Comparison of ENCODE assay signal across 8 cellular contexts in the genomic region with DNA sequence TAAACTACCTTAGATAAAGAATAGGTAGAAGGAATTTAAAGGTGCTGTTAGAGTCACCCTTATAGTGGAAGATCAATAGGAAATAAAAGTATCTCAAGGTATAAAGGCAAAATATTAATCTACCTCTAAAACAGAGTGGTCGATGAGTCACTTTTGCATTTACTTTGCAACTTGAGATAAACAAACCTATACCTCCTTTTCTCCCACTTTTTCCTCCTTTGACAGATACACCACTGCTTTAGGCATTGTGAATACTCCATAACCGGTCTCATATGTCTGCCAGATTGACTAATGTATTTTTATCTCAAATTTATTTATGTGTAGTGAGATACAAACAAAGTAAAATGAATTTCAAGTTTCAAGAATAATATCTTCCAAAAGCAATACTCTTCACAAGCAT.
"Had no signal": no experiment of that assay in that cellular context is flagged by ENCODE, and none has a peak within 500 bp of the region (broad histone marks: within the 10 kb centered on the region; RNA-seq: fewer than 3 reads in every experiment).

No MANE protein-coding gene starts in this region.

- ATAC-seq: GM23338, HCT116, HepG2 had no signal

- H2AFZ ChIP-seq: GM23338 had no signal

- H3K27ac ChIP-seq: HL-60 had no signal

- H3K4me3 ChIP-seq: GM23338, HAP-1 had no signal

- H3K9me3 ChIP-seq: HAP-1 had no signal

- H3K36me3 ChIP-seq: HAP-1 had no signal

- H3K4me2 ChIP-seq: GM23338 had no signal

- DNase-seq: H7, HFFc6, KBM-7 had no signal
